In genomic region chr12:9381619-9382018, GRCh38 we compare ENCODE assay signal across 1 cellular context.
TF ChIP-seq lines count a peak whose summit lies in the region.

No MANE protein-coding gene starts in this region.

TF ChIP-seq in HepG2, 621 proteins besides CTCF, POLR2A, EP300 and RAD21 (continued from another document):
- TF ChIP-seq, protein P1, sequence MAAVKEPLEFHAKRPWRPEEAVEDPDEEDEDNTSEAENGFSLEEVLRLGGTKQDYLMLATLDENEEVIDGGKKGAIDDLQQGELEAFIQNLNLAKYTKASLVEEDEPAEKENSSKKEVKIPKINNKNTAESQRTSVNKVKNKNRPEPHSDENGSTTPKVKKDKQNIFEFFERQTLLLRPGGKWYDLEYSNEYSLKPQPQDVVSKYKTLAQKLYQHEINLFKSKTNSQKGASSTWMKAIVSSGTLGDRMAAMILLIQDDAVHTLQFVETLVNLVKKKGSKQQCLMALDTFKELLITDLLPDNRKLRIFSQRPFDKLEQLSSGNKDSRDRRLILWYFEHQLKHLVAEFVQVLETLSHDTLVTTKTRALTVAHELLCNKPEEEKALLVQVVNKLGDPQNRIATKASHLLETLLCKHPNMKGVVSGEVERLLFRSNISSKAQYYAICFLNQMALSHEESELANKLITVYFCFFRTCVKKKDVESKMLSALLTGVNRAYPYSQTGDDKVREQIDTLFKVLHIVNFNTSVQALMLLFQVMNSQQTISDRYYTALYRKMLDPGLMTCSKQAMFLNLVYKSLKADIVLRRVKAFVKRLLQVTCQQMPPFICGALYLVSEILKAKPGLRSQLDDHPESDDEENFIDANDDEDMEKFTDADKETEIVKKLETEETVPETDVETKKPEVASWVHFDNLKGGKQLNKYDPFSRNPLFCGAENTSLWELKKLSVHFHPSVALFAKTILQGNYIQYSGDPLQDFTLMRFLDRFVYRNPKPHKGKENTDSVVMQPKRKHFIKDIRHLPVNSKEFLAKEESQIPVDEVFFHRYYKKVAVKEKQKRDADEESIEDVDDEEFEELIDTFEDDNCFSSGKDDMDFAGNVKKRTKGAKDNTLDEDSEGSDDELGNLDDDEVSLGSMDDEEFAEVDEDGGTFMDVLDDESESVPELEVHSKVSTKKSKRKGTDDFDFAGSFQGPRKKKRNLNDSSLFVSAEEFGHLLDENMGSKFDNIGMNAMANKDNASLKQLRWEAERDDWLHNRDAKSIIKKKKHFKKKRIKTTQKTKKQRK (IDR thresholded peaks at IDR 0.05; ENCODE audit: low read length): no peak
- TF ChIP-seq ZBTB33 (CRISPR knock-in tag; IDR thresholded peaks at IDR 0.05) (0 out of 2 replicates have a peak, but pooled peaks have one; percentile 54), NCOR1 (IDR thresholded peaks at IDR 0.05; ENCODE audit: borderline replicate concordance, low read length) (no peak), KDM5B (CRISPR knock-in tag; IDR thresholded peaks at IDR 0.05; ENCODE audit: borderline replicate concordance) (no peak)
- TF ChIP-seq, protein P2, sequence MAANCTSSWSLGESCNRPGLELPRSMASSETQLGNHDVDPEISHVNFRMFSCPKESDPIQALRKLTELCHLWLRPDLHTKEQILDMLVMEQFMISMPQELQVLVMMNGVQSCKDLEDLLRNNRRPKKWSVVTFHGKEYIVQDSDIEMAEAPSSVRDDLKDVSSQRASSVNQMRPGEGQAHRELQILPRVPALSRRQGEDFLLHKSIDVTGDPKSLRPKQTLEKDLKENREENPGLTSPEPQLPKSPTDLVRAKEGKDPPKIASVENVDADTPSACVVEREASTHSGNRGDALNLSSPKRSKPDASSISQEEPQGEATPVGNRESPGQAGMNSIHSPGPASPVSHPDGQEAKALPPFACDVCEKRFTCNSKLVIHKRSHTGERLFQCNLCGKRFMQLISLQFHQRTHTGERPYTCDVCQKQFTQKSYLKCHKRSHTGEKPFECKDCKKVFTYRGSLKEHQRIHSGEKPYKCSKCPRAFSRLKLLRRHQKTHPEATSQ (CRISPR knock-in tag; IDR thresholded peaks at IDR 0.05; ENCODE audit: borderline replicate concordance): no peak
